8 cellular contexts compared by ENCODE assay signal in genomic region chr4:80610845-80611244, GRCh38.
DNase-seq lines count a peak whose midpoint lies in the region; ATAC-seq, FAIRE-seq and TF ChIP-seq lines count a peak whose summit lies in the region.

No MANE protein-coding gene starts in this region.

- H3K36me3 ChIP-seq in SU-DHL-6 (ENCODE audit: low read length): 0 out of 2 replicates have a peak, but pooled peaks cover 3% of the 10 kb centered on the region

- H3K9me3 ChIP-seq in AG04450 (ENCODE audit: control insufficient read depth, insufficient read depth, low read length) (no peaks in the 10 kb centered on the region), SU-DHL-6 (ENCODE audit: insufficient read depth, low read length) (no peaks in the 10 kb centered on the region)

- no peaks in the 10 kb centered on the region for H3K79me2 ChIP-seq in SU-DHL-6 (ENCODE audit: insufficient read depth, low read length)

- no peaks in the 10 kb centered on the region for H3K27me3 ChIP-seq in AG04450 (ENCODE audit: control insufficient read depth, insufficient read depth, low read length)
- H3K27me3 ChIP-seq in SU-DHL-6 (ENCODE audit: low read length): no peaks in the 10 kb centered on the region

- FAIRE-seq in GM19239 (lab: Jason Lieb, UNC): peak; percentile 53
- FAIRE-seq in RCC 7860 (lab: Jason Lieb, UNC): no peak

- no peak for TF ChIP-seq CTCF in AG04450 (IDR thresholded peaks at IDR 0.05; ENCODE audit: low read depth, low read length)
- TF ChIP-seq CTCF in SU-DHL-6 (IDR thresholded peaks at IDR 0.05; ENCODE audit: insufficient read depth, low read length, poor library complexity, severe bottlenecking): no peak

- peak overlapping the region; percentile 44; the same call in 1 of the 2 replicates for H3K9ac ChIP-seq in SU-DHL-6 (ENCODE audit: low read length)

- H3K9me2 ChIP-seq in SU-DHL-6 (replicated peaks; ENCODE audit: insufficient read depth, low read length): no peaks in the 10 kb centered on the region

- H3K4me3 ChIP-seq in AG04450 (ENCODE audit: low read depth, low read length) (no peak overlapping the region), SU-DHL-6 (ENCODE audit: insufficient read depth, low read length, poor library complexity, severe bottlenecking) (peak overlapping the region; percentile 34)

- no peaks in the 10 kb centered on the region for H4K20me1 ChIP-seq in SU-DHL-6 (ENCODE audit: low read depth, low read length)

- H3K36me3 Mint-ChIP-seq in activated CD4-positive, alpha-beta T cell treated with anti-CD3 and anti-CD28 coated beads, Interleukin-2, amount 10 ng/mL, durations not matched to agents 7 days and 5 days (ENCODE audit: low read depth): no peaks in the 10 kb centered on the region

- peak; percentile 7 for DNase-seq in AG04450 (ENCODE audit: low read depth, low spot score)
- no peak for DNase-seq in GM19239 (ENCODE audit: insufficient read length, low spot score)
- DNase-seq in activated CD4-positive, alpha-beta T cell treated with anti-CD3 and anti-CD28 coated beads, Interleukin-2, amount 10 ng/mL, durations not matched to agents 7 days and 5 days: no peak
- DNase-seq in RCC 7860 (ENCODE audit: low spot score): no peak
- no peak for DNase-seq in MV-4-11 (lab: John Stamatoyannopoulos, UW)
- DNase-seq in T-helper 2 cell: no peak

- no peaks in the 10 kb centered on the region for H3K27me3 Mint-ChIP-seq in activated CD4-positive, alpha-beta T cell treated with anti-CD3 and anti-CD28 coated beads, Interleukin-2, amount 10 ng/mL, durations not matched to agents 7 days and 5 days

- no peak overlapping the region for H3K27ac Mint-ChIP-seq in activated CD4-positive, alpha-beta T cell treated with anti-CD3 and anti-CD28 coated beads, Interleukin-2, amount 10 ng/mL, durations not matched to agents 7 days and 5 days

- CTCF ChIA-PET in AG04450 (lab: Charles Lee): interaction anchor here (0.8 to 1.2 kb wide), 2 partner anchors 246 to 248 kb away, joined by 4 read pairs; no protein-coding TSS in a partner anchor
- CTCF ChIA-PET in activated CD4-positive, alpha-beta T cell treated with anti-CD3 and anti-CD28 coated beads, Interleukin-2, amount 10 ng/mL, durations not matched to agents 7 days and 5 days (lab: Charles Lee): no interaction called here

- H3K9me3 Mint-ChIP-seq in activated CD4-positive, alpha-beta T cell treated with anti-CD3 and anti-CD28 coated beads, Interleukin-2, amount 10 ng/mL, durations not matched to agents 7 days and 5 days: no peaks in the 10 kb centered on the region

- H3K4me2 ChIP-seq in SU-DHL-6 (ENCODE audit: low read depth, low read length, poor library complexity, severe bottlenecking): peak overlapping the region; percentile 92

- H3K4me3 Mint-ChIP-seq in activated CD4-positive, alpha-beta T cell treated with anti-CD3 and anti-CD28 coated beads, Interleukin-2, amount 10 ng/mL, durations not matched to agents 7 days and 5 days: no peak overlapping the region

- H3K4me1 Mint-ChIP-seq in activated CD4-positive, alpha-beta T cell treated with anti-CD3 and anti-CD28 coated beads, Interleukin-2, amount 10 ng/mL, durations not matched to agents 7 days and 5 days: no peaks in the 10 kb centered on the region

- H2AFZ ChIP-seq in SU-DHL-6 (ENCODE audit: low read depth, low read length, severe bottlenecking): no peak overlapping the region

- peaks cover 31% of the 10 kb centered on the region for H3F3A ChIP-seq in SU-DHL-6 (ENCODE audit: insufficient read depth)

- peak; percentile 82 for ATAC-seq in HG03095 (IDR thresholded peaks at IDR 0.05; ENCODE audit: unreplicated experiment)

- H3K27ac ChIP-seq in AG04450 (ENCODE audit: low read depth, low read length) (no peak overlapping the region), SU-DHL-6 (ENCODE audit: low read depth, low read length) (peak overlapping the region; percentile 100)

- POLR2A ChIA-PET in AG04450 (lab: Yijun Ruan, JAX): interaction anchor here (0.7 kb wide), 1 partner anchor 100 kb away, joined by 3 read pairs; no protein-coding TSS in a partner anchor
- POLR2A ChIA-PET in activated CD4-positive, alpha-beta T cell treated with anti-CD3 and anti-CD28 coated beads, Interleukin-2, amount 10 ng/mL, durations not matched to agents 7 days and 5 days (lab: Charles Lee): no interaction called here
